In genomic region chr1:115465802-115466363, GRCh38 we compare ENCODE assay signal across 2 cellular contexts.
TF ChIP-seq lines count a peak whose summit lies in the region.

No MANE protein-coding gene starts in this region.

TF ChIP-seq in GM23338, 12 proteins besides CTCF, POLR2A, EP300 and RAD21:
- TF ChIP-seq REST (IDR thresholded peaks at IDR 0.05; ENCODE audit: unreplicated experiment): no peak
- TF ChIP-seq EZH2 (IDR thresholded peaks at IDR 0.05; ENCODE audit: low read depth, unreplicated experiment): no peak
- TF ChIP-seq ETS1 (IDR thresholded peaks at IDR 0.05): no peak
- no peak for TF ChIP-seq ZNF331 (CRISPR knock-in tag; IDR thresholded peaks at IDR 0.05; ENCODE audit: low read depth)
- no peak for TF ChIP-seq JUNB (IDR thresholded peaks at IDR 0.05; ENCODE audit: unreplicated experiment)
- no peak for TF ChIP-seq NANOG (IDR thresholded peaks at IDR 0.05; ENCODE audit: borderline replicate concordance)
- TF ChIP-seq ZNF114 (CRISPR knock-in tag; IDR thresholded peaks at IDR 0.05): no peak
- TF ChIP-seq EZH2phosphoT487 (IDR thresholded peaks at IDR 0.05; ENCODE audit: unreplicated experiment): no peak
- no peak for TF ChIP-seq POLR2AphosphoS5 (IDR thresholded peaks at IDR 0.05; ENCODE audit: low read depth)
- no peak for TF ChIP-seq ZNF462 (CRISPR knock-in tag; IDR thresholded peaks at IDR 0.05)
- TF ChIP-seq CREB1 (CRISPR knock-in tag; IDR thresholded peaks at IDR 0.05; ENCODE audit: low read depth): no peak
- TF ChIP-seq STAT1 (IDR thresholded peaks at IDR 0.05; ENCODE audit: unreplicated experiment): no peak

TF ChIP-seq in IMR-90, 13 proteins besides CTCF, POLR2A, EP300 and RAD21 (continued from another document):
- no peak for TF ChIP-seq CEBPB (IDR thresholded peaks at IDR 0.05; ENCODE audit: low read depth, low read length)
- no peak for TF ChIP-seq MAFK (IDR thresholded peaks at IDR 0.05; ENCODE audit: low read depth, low read length)
- no peak for TF ChIP-seq ELK1 (IDR thresholded peaks at IDR 0.05; ENCODE audit: borderline replicate concordance, low read depth, low read length)
- TF ChIP-seq RCOR1 (IDR thresholded peaks at IDR 0.05; ENCODE audit: insufficient replicate concordance, low read length): no peak
- TF ChIP-seq FOS (IDR thresholded peaks at IDR 0.05; ENCODE audit: low read depth, low read length): no peak
- TF ChIP-seq MAZ (IDR thresholded peaks at IDR 0.05; ENCODE audit: borderline replicate concordance, low read depth, low read length): no peak
- TF ChIP-seq NFE2L2 (IDR thresholded peaks at IDR 0.05; ENCODE audit: low read depth, low read length): no peak
- TF ChIP-seq MXI1 (IDR thresholded peaks at IDR 0.05; ENCODE audit: borderline replicate concordance, low read depth, low read length): no peak
- no peak for TF ChIP-seq RFX5 (IDR thresholded peaks at IDR 0.05; ENCODE audit: low read depth, low read length)
- TF ChIP-seq CHD1 (IDR thresholded peaks at IDR 0.05; ENCODE audit: low read depth, low read length): no peak
